ENCODE assay signal across 9 cellular contexts in genomic region chr10:86934162-86934711, GRCh38. TPM values are rescaled to one million over a fixed set of nuclear protein-coding genes. Genes with fewer than 3 reads are reported as not detected.
A peak's percentile ranks its signal among the peaks of the same experiment; 100 is the strongest.
DNase-seq lines count a peak whose midpoint lies in the region; ATAC-seq, FAIRE-seq and TF ChIP-seq lines count a peak whose summit lies in the region.
"Not testable (repeated sequence)": the region's sequence is repeated elsewhere in the genome, so short reads cannot be mapped to it uniquely, and the experiment has no call there.
"Had no signal": no experiment of that assay in that cellular context is flagged by ENCODE, and none has a peak within 500 bp of the region (broad histone marks: within the 10 kb centered on the region; RNA-seq: fewer than 3 reads in every experiment).

No MANE protein-coding gene starts in this region.

- H3K9me3 Mint-ChIP-seq in nephron progenitor cell: not testable (repeated sequence)

- not testable (repeated sequence) for H3K4me3 Mint-ChIP-seq in nephron progenitor cell

- intact Hi-C loops in Panc1 (cut with micrococcal nuclease; ENCODE audit: unreplicated experiment); K562 (cut with micrococcal nuclease): not testable (repeated sequence)

- not testable (repeated sequence) for TF ChIP-seq RAD21 in K562 (CRISPR knock-in tag; conservative IDR thresholded peaks at IDR 0.05 in 1 of 2, IDR thresholded peaks at IDR 0.05 in 1 of 2)

- not testable (repeated sequence) for TF ChIP-seq POLR2A in K562 (conservative IDR thresholded peaks at IDR 0.05)

- DNase-seq in ELF-1 (ENCODE audit: low read depth, low spot score) (peak; percentile 81), left lobe of liver (ENCODE audit: low spot score) (peak; percentile 42)
- DNase-seq in Panc1 (ENCODE audit: low read depth, low spot score); K562 (ENCODE audit: extremely low read depth in 1 of 4, low spot score in 3 of 4); foreskin keratinocyte; nephron progenitor cell: not testable (repeated sequence)

- not testable (repeated sequence) for H3K27ac ChIP-seq in HEK293 (ENCODE audit: extremely low read depth, low read depth, low read length); Panc1 (ENCODE audit: low read length); K562 (ENCODE audit: extremely low read depth, low read depth, low read length); foreskin keratinocyte

- TF ChIP-seq EP300 in K562 (IDR thresholded peaks at IDR 0.05; ENCODE audit: low read length): not testable (repeated sequence)

- peak; percentile 17; the same call in 1 of the 2 replicates for ATAC-seq in Panc1
- peak; percentile 58; the same call in 2 of the 3 replicates for ATAC-seq in K562
- ATAC-seq in foreskin keratinocyte: peak; percentile 30
- ATAC-seq in left lobe of liver: peak; percentile 25

- in situ Hi-C loops in Panc1 (cut with HindIII; ENCODE audit: low pct_unique_long_range_greater_than_20kb, low sequenced_read_pairs); K562 (cut with MboI): not testable (repeated sequence)

- H3K4me2 ChIP-seq in K562 (ENCODE audit: insufficient read depth, low read length): not testable (repeated sequence)

- FAIRE-seq in K562 (lab: Jason Lieb, UNC): not testable (repeated sequence)

- POLR2A ChIA-PET in HEK293 (lab: Yijun Ruan, JAX); Panc1 (lab: Charles Lee); K562 (lab: Yijun Ruan, JAX): not testable (repeated sequence)

- H3K9me3 ChIP-seq in HEK293 (ENCODE audit: control insufficient read depth, insufficient read depth, low read depth, low read length); Panc1 (ENCODE audit: control insufficient read depth, insufficient read depth, low read depth, low read length); K562 (replicated peaks; ENCODE audit: control insufficient read depth, insufficient read depth, low read depth, low read length): not testable (repeated sequence)

- peaks cover 11% of the 10 kb centered on the region for H3K27me3 Mint-ChIP-seq in nephron progenitor cell (ENCODE audit: low read depth, poor library complexity)

- peaks cover 26% of the 10 kb centered on the region for H3K36me3 Mint-ChIP-seq in nephron progenitor cell (ENCODE audit: low read depth)

- H3K4me3 ChIP-seq in HEK293 (ENCODE audit: low read depth, low read length); Panc1 (ENCODE audit: low read depth in 2 of 2, low read length in 2 of 2); K562: not testable (repeated sequence)

- not testable (repeated sequence) for H3K9ac ChIP-seq in K562 (ENCODE audit: insufficient read depth in 1 of 2, low read depth in 2 of 2, low read length in 2 of 2)

- H2AFZ ChIP-seq in K562 (ENCODE audit: low read depth, low read length): not testable (repeated sequence)

- CTCF ChIA-PET in HEK293 (lab: Yijun Ruan, JAX): interaction anchor here (0.7 kb wide), 1 partner anchor 267 kb away, joined by 3 read pairs; no protein-coding TSS in a partner anchor
- CTCF ChIA-PET in Panc1 (lab: Charles Lee); K562 (lab: Yijun Ruan, JAX; ENCODE audit: low intra/inter-chr PET ratio): not testable (repeated sequence)

- not testable (repeated sequence) for BruUV-seq in Panc1 (replicated peaks; lab: Mats Ljungman, UMichigan); K562 (replicated peaks; lab: Mats Ljungman, UMichigan)

- not testable (repeated sequence) for H4K20me1 ChIP-seq in K562 (replicated peaks; ENCODE audit: control insufficient read depth, insufficient read depth, low read length)

- not testable (repeated sequence) for H3K79me2 ChIP-seq in K562 (ENCODE audit: control insufficient read depth, insufficient read depth, low read length)

- H3K27me3 ChIP-seq in Panc1 (ENCODE audit: control insufficient read depth, insufficient read depth, low read length); K562 (ENCODE audit: control insufficient read depth in 2 of 2, insufficient read depth in 2 of 2, low read length in 2 of 2); foreskin keratinocyte: not testable (repeated sequence)

- H3K4me1 ChIP-seq in HEK293 (ENCODE audit: control insufficient read depth, insufficient read depth, low read length); Panc1 (ENCODE audit: control insufficient read depth, insufficient read depth, low read length); K562 (replicated peaks in 1 of 2; ENCODE audit: control insufficient read depth in 2 of 2, insufficient read depth in 2 of 2, low read length in 2 of 2); foreskin keratinocyte: not testable (repeated sequence)

- not testable (repeated sequence) for H3K9me1 ChIP-seq in K562 (ENCODE audit: control insufficient read depth, insufficient read depth, low read length)

- 30% methylated on average over 4 of the region's 6 CpGs for WGBS in K562 (ENCODE audit: insufficient coverage, low coverage, missing lambda C conversion rate)

- H3K27ac Mint-ChIP-seq in nephron progenitor cell: peak overlapping the region; percentile 85

- not testable (repeated sequence) for H3K4me1 Mint-ChIP-seq in nephron progenitor cell

- H3K36me3 ChIP-seq in HEK293 (ENCODE audit: control insufficient read depth in 2 of 2, insufficient read depth in 1 of 2, low read length in 2 of 2): peaks cover 11 to 15% of the 10 kb centered on the region in 2 experiments
- not testable (repeated sequence) for H3K36me3 ChIP-seq in Panc1 (ENCODE audit: control insufficient read depth, insufficient read depth, low read length); K562 (ENCODE audit: control insufficient read depth, insufficient read depth, low read length)

- TF ChIP-seq CTCF in HEK293 (tag by site-specific recombination; IDR thresholded peaks at IDR 0.05); Panc1 (IDR thresholded peaks at IDR 0.05); K562 (IDR thresholded peaks at IDR 0.05 in 2 of 3, conservative IDR thresholded peaks at IDR 0.05 in 1 of 3; ENCODE audit: insufficient read depth in 2 of 3, low read depth in 1 of 3, low read length in 3 of 3); foreskin keratinocyte (conservative IDR thresholded peaks at IDR 0.05); nephron progenitor cell (IDR thresholded peaks at IDR 0.05): not testable (repeated sequence)

RNA-seq across cellular contexts. Expression of gene MMRN2, which starts 23.2 kb away (rescaled TPM):
- 1.0 TPM for total RNA-seq in Panc1 (2021; ENCODE audit: unreplicated experiment)
- 1.1 TPM for polyA plus RNA-seq in Panc1 (2012; ENCODE audit: insufficient read length)
- total RNA-seq in K562 (2011; cell fraction: chromatin; rRNA removed; ENCODE audit: low replicate concordance): 1.1 and 2.8 TPM in 2 replicates
- total RNA-seq in K562 (2011; cell fraction: nucleolus; rRNA removed): 2.0 and 2.7 TPM in 2 replicates
- total RNA-seq in K562 (2011; cell fraction: nucleoplasm; rRNA removed): 1.5 and 2.6 TPM in 2 replicates
- 0.90 and 1.7 TPM in 2 replicates for total RNA-seq in K562 (2014; rRNA removed)
- 0.54 and 0.76 TPM in 2 replicates for total RNA-seq in K562 (2014; rRNA removed; fragmentation: Illumina TruSeq; extraction: Trizol)
- total RNA-seq in K562 (2015; rRNA removed; fragmentation: Illumina TruSeq; extraction: Trizol): 1.2 and 1.5 TPM in 2 replicates
- 1.3 and 2.0 TPM in 2 replicates for total RNA-seq in K562 (2021)
- polyA plus RNA-seq in K562 (2011; rRNA removed): 0.68 and 1.6 TPM in 2 replicates
- polyA plus RNA-seq in K562 (2011; cell fraction: cytosol; rRNA removed): 0.60 and 1.9 TPM in 2 replicates
- 1.1 and 4.2 TPM in 2 replicates for polyA plus RNA-seq in K562 (2011; cell fraction: nucleus; rRNA removed)
- polyA plus RNA-seq in K562 (2012): 0.80 and 0.83 TPM in 2 replicates
- polyA plus RNA-seq in K562 (2014; fragmentation: Illumina TruSeq; extraction: Trizol): 0.73 and 1.4 TPM in 2 replicates
- under 1 TPM; 0.07 to 0.14 TPM for polyA plus RNA-seq in K562 (2014; fragmentation: Nextera tagmentation; extraction: Ambion mirVana)
- polyA plus RNA-seq in K562 (2014; rRNA removed): 1.9 and 2.2 TPM in 2 replicates
- polyA minus RNA-seq in K562 (2011; rRNA and poly(A)+ RNA removed): 0.84 and 1.3 TPM in 2 replicates
- 1.1 and 2.6 TPM in 2 replicates for polyA minus RNA-seq in K562 (2011; cell fraction: cytosol; rRNA and poly(A)+ RNA removed)
- 0.54 and 0.56 TPM in 2 replicates for polyA minus RNA-seq in K562 (2011; cell fraction: nucleus; rRNA and poly(A)+ RNA removed)
- 6.2 and 11.1 TPM in 2 replicates for total RNA-seq in foreskin keratinocyte
- polyA plus RNA-seq in foreskin keratinocyte: 2.8 and 4.9 TPM in 2 replicates
- 9.6 TPM for total RNA-seq in left lobe of liver

RNA-seq across cellular contexts. Expression of gene SNCG, which starts 24.2 kb away (rescaled TPM):
- total RNA-seq in Panc1 (2021; ENCODE audit: unreplicated experiment) (5.2 TPM), K562 (2014; rRNA removed) (135 and 142 TPM in 2 replicates), K562 (2014; rRNA removed; fragmentation: Illumina TruSeq; extraction: Trizol) (16.7 and 27.3 TPM in 2 replicates), K562 (2015; rRNA removed; fragmentation: Illumina TruSeq; extraction: Trizol) (104 TPM in 2 replicates), K562 (2021) (86.6 and 93.6 TPM in 2 replicates), foreskin keratinocyte (1.5 and 1.7 TPM in 2 replicates), left lobe of liver (2.0 TPM)
- polyA plus RNA-seq in Panc1 (2012; ENCODE audit: insufficient read length): 10.0 TPM
- total RNA-seq in K562 (2011; cell fraction: chromatin; rRNA removed; ENCODE audit: low replicate concordance): 20.0 and 61.3 TPM in 2 replicates
- total RNA-seq in K562 (2011; cell fraction: nucleolus; rRNA removed): 72.0 and 82.9 TPM in 2 replicates
- total RNA-seq in K562 (2011; cell fraction: nucleoplasm; rRNA removed): 49.9 and 55.1 TPM in 2 replicates
- polyA plus RNA-seq in K562 (2011; rRNA removed) (64.0 and 146 TPM in 2 replicates), K562 (2014; fragmentation: Illumina TruSeq; extraction: Trizol) (45.5 and 108 TPM in 2 replicates), K562 (2014; fragmentation: Nextera tagmentation; extraction: Ambion mirVana) (10 to 100 TPM in 1 of 2 experiments, 1 to 10 TPM in 1; 9.8 to 34.3 TPM), K562 (2014; rRNA removed) (132 and 141 TPM in 2 replicates), foreskin keratinocyte (2.1 and 2.7 TPM in 2 replicates)
- polyA plus RNA-seq in K562 (2011; cell fraction: cytosol; rRNA removed): 66.6 and 210 TPM in 2 replicates
- polyA plus RNA-seq in K562 (2011; cell fraction: nucleus; rRNA removed): 63.9 and 189 TPM in 2 replicates
- 88.6 and 139 TPM in 2 replicates for polyA plus RNA-seq in K562 (2012)
- polyA minus RNA-seq in K562 (2011; rRNA and poly(A)+ RNA removed): 22.0 and 71.1 TPM in 2 replicates
- polyA minus RNA-seq in K562 (2011; cell fraction: cytosol; rRNA and poly(A)+ RNA removed): 38.1 and 88.0 TPM in 2 replicates
- polyA minus RNA-seq in K562 (2011; cell fraction: nucleus; rRNA and poly(A)+ RNA removed): 11.4 and 21.5 TPM in 2 replicates
- total RNA-seq: CD4-positive, CD25-positive, alpha-beta regulatory T cell had no signal
- polyA plus RNA-seq: CD4-positive, CD25-positive, alpha-beta regulatory T cell had no signal

RNA-seq across cellular contexts. Expression of gene ADIRF, which starts 34.0 kb away (rescaled TPM):
- 14.8 TPM for total RNA-seq in Panc1 (2021; ENCODE audit: unreplicated experiment)
- polyA plus RNA-seq in Panc1 (2012; ENCODE audit: insufficient read length): 26.4 TPM
- not detected in 2 replicates for total RNA-seq in K562 (2011; cell fraction: chromatin; rRNA removed; ENCODE audit: low replicate concordance)
- not detected in 2 replicates for total RNA-seq in K562 (2011; cell fraction: nucleolus; rRNA removed)
- not detected in 2 replicates for total RNA-seq in K562 (2011; cell fraction: nucleoplasm; rRNA removed)
- not detected in 2 replicates for total RNA-seq in K562 (2014; rRNA removed)
- total RNA-seq in K562 (2014; rRNA removed; fragmentation: Illumina TruSeq; extraction: Trizol): not detected in 2 replicates
- not detected in 2 replicates for total RNA-seq in K562 (2015; rRNA removed; fragmentation: Illumina TruSeq; extraction: Trizol)
- 0.27 TPM in 1 of 2 replicates, not detected in the other for total RNA-seq in K562 (2021)
- not detected in 2 replicates for polyA plus RNA-seq in K562 (2011; rRNA removed)
- not detected in 2 replicates for polyA plus RNA-seq in K562 (2011; cell fraction: cytosol; rRNA removed)
- polyA plus RNA-seq in K562 (2011; cell fraction: nucleus; rRNA removed): not detected in 2 replicates
- not detected in 2 replicates for polyA plus RNA-seq in K562 (2012)
- not detected in 2 replicates for polyA plus RNA-seq in K562 (2014; fragmentation: Illumina TruSeq; extraction: Trizol)
- polyA plus RNA-seq in K562 (2014; fragmentation: Nextera tagmentation; extraction: Ambion mirVana): under 1 TPM in 1 of 2 experiments, not detected in 1; 0.08 TPM
- not detected in 2 replicates for polyA plus RNA-seq in K562 (2014; rRNA removed)
- not detected in 2 replicates for polyA minus RNA-seq in K562 (2011; rRNA and poly(A)+ RNA removed)
- not detected in 2 replicates for polyA minus RNA-seq in K562 (2011; cell fraction: cytosol; rRNA and poly(A)+ RNA removed)
- not detected in 2 replicates for polyA minus RNA-seq in K562 (2011; cell fraction: nucleus; rRNA and poly(A)+ RNA removed)
- total RNA-seq in foreskin keratinocyte: 84.3 and 107 TPM in 2 replicates
- polyA plus RNA-seq in foreskin keratinocyte: 96.5 and 140 TPM in 2 replicates
- total RNA-seq in left lobe of liver: 79.3 TPM
- total RNA-seq: CD4-positive, CD25-positive, alpha-beta regulatory T cell; H7 had no signal

Comparison
In these comparisons a context has a peak if more than half of its experiments do, and no peak if none do; other contexts are left out.
1. RNA of gene ADIRF, which starts 34.0 kb away (total RNA-seq): 84.3 to 107 TPM in foreskin keratinocyte, 79.3 TPM in left lobe of liver (single experiment) and 14.8 TPM in Panc1 (single experiment); 0.27 TPM in K562; every median in the first group is over 10 times any median in the second.
2. Peak in every context shown above with its lines, with median percentiles within 50 percentile points of each other: ATAC-seq.